Comparison of ENCODE assay signal across 14 cellular contexts in the genomic region with DNA sequence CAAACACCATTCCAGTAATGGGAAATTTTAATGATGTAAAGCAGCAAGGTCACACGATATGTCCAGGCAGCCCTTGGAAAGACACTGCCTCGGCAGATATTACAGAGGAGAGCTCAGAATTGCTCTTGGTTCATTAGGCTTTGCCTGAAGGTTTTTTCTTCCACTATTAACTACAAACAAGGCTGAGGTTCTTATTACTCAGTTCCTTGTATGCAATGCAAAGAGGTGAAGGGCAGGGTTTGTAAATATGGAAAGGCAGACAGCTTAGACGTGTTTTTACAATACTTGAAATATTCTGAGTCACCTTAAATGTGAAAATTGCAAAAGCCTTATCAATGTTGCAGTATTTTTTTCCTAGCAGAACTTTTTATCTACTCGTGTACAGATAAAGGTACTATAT.
DNase-seq lines count a peak whose midpoint lies in the region; ATAC-seq and TF ChIP-seq lines count a peak whose summit lies in the region.
"Had no signal": no experiment of that assay in that cellular context is flagged by ENCODE, and none has a peak within 500 bp of the region (broad histone marks: within the 10 kb centered on the region; RNA-seq: fewer than 3 reads in every experiment).

No MANE protein-coding gene starts in this region.

- H4K20me1 ChIP-seq in osteoblast (ENCODE audit: insufficient read depth, low read length), result no peaks in the 10 kb centered on the region

- DNase-seq in NCI-H526 (lab: John Stamatoyannopoulos, UW) (peak; percentile 42 to 53), left kidney (ENCODE audit: low read depth, low spot score) (peak; percentile 61), osteoblast (ENCODE audit: insufficient read length, low spot score, missing footprints) (no peak), AG08396 (ENCODE audit: low spot score) (no peak), GM20000 (ENCODE audit: low spot score) (no peak)
- DNase-seq in stimulated activated CD4-positive, alpha-beta T cell treated with anti-CD3 and anti-CD28 coated beads, Interleukin-4, amount 100 ng/mL, for 1 hour, result no peak
- DNase-seq: Calu3, DMS53, H7, Kasumi-1, NCI-H1930, NCI-H510A had no signal

- ATAC-seq in activated CD4-positive, CD25-positive, alpha-beta regulatory T cell treated with anti-CD3 and anti-CD28 coated beads, Interleukin-2, amount 50 U/mL, for 24 hours, result no peak

- no peak overlapping the region for H3K4me2 ChIP-seq in osteoblast (ENCODE audit: insufficient read depth, low read length)

- no peak overlapping the region for H3K9ac ChIP-seq in endocrine pancreas (ENCODE audit: control insufficient read depth, insufficient read depth, low read length)

- H3K36me3 ChIP-seq in endocrine pancreas (ENCODE audit: control insufficient read depth, insufficient read depth, low read length) (no peaks in the 10 kb centered on the region), osteoblast (ENCODE audit: insufficient read depth, low read length) (no peaks in the 10 kb centered on the region)

- peak overlapping the region; percentile 16 for H2AFZ ChIP-seq in osteoblast (ENCODE audit: low read length)

- H3K4me3 ChIP-seq in endocrine pancreas (ENCODE audit: control insufficient read depth, insufficient read depth, low read length), result peak overlapping the region; percentile 44
- no peak overlapping the region for H3K4me3 ChIP-seq in osteoblast (ENCODE audit: insufficient read depth, low read length)

- H3K4me1 ChIP-seq in endocrine pancreas (ENCODE audit: control insufficient read depth, insufficient read depth, low read length) (peaks cover 5% of the 10 kb centered on the region), osteoblast (ENCODE audit: insufficient read depth, low read length) (peaks cover 5% of the 10 kb centered on the region)

- no peaks in the 10 kb centered on the region for H3K9me3 ChIP-seq in endocrine pancreas (ENCODE audit: control insufficient read depth, low read length)
- H3K9me3 ChIP-seq in osteoblast (ENCODE audit: low read depth, low read length), result no peaks in the 10 kb centered on the region

- no peak for TF ChIP-seq CTCF in osteoblast (IDR thresholded peaks at IDR 0.05; ENCODE audit: extremely low read depth, low read depth, low read length)
- TF ChIP-seq CTCF in GM20000 (IDR thresholded peaks at IDR 0.05; ENCODE audit: extremely low read depth, missing control alignments), result no peak

- H3K27me3 ChIP-seq in endocrine pancreas (ENCODE audit: control insufficient read depth, insufficient read depth, low read length) (no peaks in the 10 kb centered on the region), osteoblast (ENCODE audit: insufficient read depth, low read length) (no peaks in the 10 kb centered on the region)

- H3K79me2 ChIP-seq in osteoblast (ENCODE audit: insufficient read depth, low read length), result no peaks in the 10 kb centered on the region

- no peak overlapping the region for H3K27ac ChIP-seq in osteoblast (ENCODE audit: low read depth, low read length)

Comparison
In these comparisons a context has a peak if more than half of its experiments do, and no peak if none do; other contexts are left out.
1. DNase-seq: peak in NCI-H526 (2 of 2) and left kidney (single experiment); none in osteoblast (single experiment), AG08396 (single experiment), GM20000 (single experiment) and stimulated activated CD4-positive, alpha-beta T cell treated with anti-CD3 and anti-CD28 coated beads, Interleukin-4, amount 100 ng/mL, for 1 hour (single experiment).